Comparison of ENCODE assay signal across 11 cellular contexts in the genomic region with DNA sequence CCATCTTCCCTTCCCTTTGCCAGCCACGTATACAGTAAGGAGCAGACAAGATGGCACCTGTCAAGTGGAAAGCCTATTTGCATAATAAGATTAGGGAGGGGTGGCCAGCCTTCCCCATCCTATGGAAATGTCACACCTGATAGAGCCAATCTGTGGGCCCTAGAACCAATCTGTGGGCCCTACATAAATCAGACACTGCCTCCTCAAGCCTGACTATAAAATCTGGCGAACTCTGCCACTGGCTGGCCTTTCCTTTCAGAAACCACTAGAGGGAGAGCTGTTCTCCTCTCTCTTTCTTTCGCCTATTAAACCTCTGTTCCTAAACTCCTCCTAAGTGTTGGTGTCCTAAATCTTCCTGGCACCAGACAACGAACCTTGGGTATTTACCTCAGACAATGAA.
DNase-seq lines count a peak whose midpoint lies in the region; ATAC-seq, FAIRE-seq and TF ChIP-seq lines count a peak whose summit lies in the region.
"Had no signal": no experiment of that assay in that cellular context is flagged by ENCODE, and none has a peak within 500 bp of the region (broad histone marks: within the 10 kb centered on the region; RNA-seq: fewer than 3 reads in every experiment).

No MANE protein-coding gene starts in this region.

- in situ Hi-C loops in HAP-1 (cut with MboI; ENCODE audit: low sequenced_read_pairs), result no loop called here

- ATAC-seq in RWPE2 (ENCODE audit: low read depth), result peak; percentile 61; the same call in 2 of the 3 replicates
- ATAC-seq in HG03196 (IDR thresholded peaks at IDR 0.05; ENCODE audit: unreplicated experiment), result no peak
- ATAC-seq: stimulated activated naive CD8-positive, alpha-beta T cell treated with anti-CD3 and anti-CD28 coated beads, Interleukin-15, amount 100 ng/mL, for 72 hours had no signal

- FAIRE-seq in H54 (lab: Jason Lieb, UNC), result no peak

- no peak overlapping the region for H3K9ac ChIP-seq in BLaER1

- DNase-seq in HAP-1 (ENCODE audit: low spot score in 2 of 2) (peak; percentile 43 to 64), RWPE2 (ENCODE audit: low spot score) (no peak), iPS DF 4.7 (ENCODE audit: extremely low read depth, low spot score) (peak; percentile 25), amygdala (lab: John Stamatoyannopoulos, UW) (no peak), H54 (ENCODE audit: insufficient read length, low spot score) (no peak), amniotic stem cell (lab: John Stamatoyannopoulos, UW) (no peak)
- DNase-seq: activated naive CD4-positive, alpha-beta T cell treated with anti-CD3 and anti-CD28 coated beads, Interleukin-2, amount 50 U/mL, for 16 hours; stimulated activated naive CD8-positive, alpha-beta T cell treated with anti-CD3 and anti-CD28 coated beads, Interleukin-15, amount 100 ng/mL, for 72 hours had no signal

- H3K27ac ChIP-seq in BLaER1 (no peak overlapping the region), RWPE2 (ENCODE audit: poor library complexity, severe bottlenecking) (no peak overlapping the region)
- H3K27ac ChIP-seq: right atrium auricular region had no signal

- no peak overlapping the region for H3K4me3 ChIP-seq in BLaER1
- H3K4me3 ChIP-seq in HAP-1, result no peak overlapping the region
- no peak overlapping the region for H3K4me3 ChIP-seq in RWPE2 (ENCODE audit: severe bottlenecking)
- H3K4me3 ChIP-seq: right atrium auricular region had no signal

- H4K20me1 ChIP-seq in BLaER1, result no peaks in the 10 kb centered on the region

- H3K36me3 ChIP-seq in BLaER1 (no peaks in the 10 kb centered on the region), HAP-1 (replicated peaks) (no peaks in the 10 kb centered on the region), RWPE2 (ENCODE audit: low read depth) (no peaks in the 10 kb centered on the region)
- H3K36me3 ChIP-seq: right atrium auricular region had no signal

- H3K4me1 ChIP-seq in BLaER1, result peaks cover 27% of the 10 kb centered on the region
- H3K4me1 ChIP-seq in HAP-1, result 0 out of 2 replicates have a peak, but pooled peaks cover 3% of the 10 kb centered on the region
- no peaks in the 10 kb centered on the region for H3K4me1 ChIP-seq in RWPE2 (ENCODE audit: insufficient read depth, poor library complexity, severe bottlenecking)
- H3K4me1 ChIP-seq: right atrium auricular region had no signal

- H3K4me2 ChIP-seq in BLaER1, result 0 out of 2 replicates have a peak overlapping the region, but pooled peaks have one; percentile 19

- peak; percentile 67 for TF ChIP-seq CTCF in RWPE2 (IDR thresholded peaks at IDR 0.05; ENCODE audit: poor library complexity, severe bottlenecking)

- peaks cover 6% of the 10 kb centered on the region; the same call in 1 of the 2 replicates for H3K9me3 ChIP-seq in BLaER1
- no peaks in the 10 kb centered on the region for H3K9me3 ChIP-seq in HAP-1
- H3K9me3 ChIP-seq in RWPE2 (ENCODE audit: severe bottlenecking), result no peaks in the 10 kb centered on the region

- H3K27me3 ChIP-seq in BLaER1, result no peaks in the 10 kb centered on the region
- no peaks in the 10 kb centered on the region for H3K27me3 ChIP-seq in HAP-1 (ENCODE audit: low read depth)
- H3K27me3 ChIP-seq in RWPE2 (ENCODE audit: insufficient read depth, poor library complexity, severe bottlenecking), result no peaks in the 10 kb centered on the region
- H3K27me3 ChIP-seq: right atrium auricular region had no signal

- TF ChIP-seq POLR2A in H54 (IDR thresholded peaks at IDR 0.05; ENCODE audit: low read depth, low read length), result no peak

Comparison
In these comparisons a context has a peak if more than half of its experiments do, and no peak if none do; other contexts are left out.
1. DNase-seq: peak in HAP-1 (2 of 2) and iPS DF 4.7 (single experiment); none in RWPE2 (single experiment), amygdala (0 of 56), H54 (single experiment) and amniotic stem cell (single experiment).